ENCODE assay signal across 22 cellular contexts in the genomic region with DNA sequence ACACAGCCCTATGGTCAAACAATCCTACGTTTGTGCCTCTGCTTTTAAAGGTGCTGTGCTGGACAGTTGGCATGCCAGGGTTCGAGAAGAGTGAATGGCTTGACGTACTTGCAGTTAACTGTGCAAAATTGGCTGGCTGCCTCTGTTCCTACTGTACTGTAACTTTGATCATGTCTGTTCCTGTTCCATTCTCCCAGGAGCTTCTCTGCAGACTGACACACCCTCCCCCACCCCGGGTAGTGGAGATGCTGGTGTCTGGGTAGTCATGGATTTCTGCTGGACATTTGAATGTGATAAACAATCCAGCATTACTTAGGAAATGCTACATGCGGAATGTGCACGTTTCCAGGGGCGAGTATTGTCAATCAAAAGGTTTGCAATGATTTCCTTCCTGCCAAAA.
"Had no signal": no experiment of that assay in that cellular context is flagged by ENCODE, and none has a peak within 500 bp of the region (broad histone marks: within the 10 kb centered on the region; RNA-seq: fewer than 3 reads in every experiment).

No MANE protein-coding gene starts in this region.

- H3K4me3 ChIP-seq: coronary artery, esophagus muscularis mucosa, heart right ventricle, tibial artery, uterus had no signal

- H3K27me3 ChIP-seq: esophagus muscularis mucosa, heart right ventricle, tibial artery, uterus had no signal

- H3K9me3 ChIP-seq: esophagus muscularis mucosa, heart right ventricle, tibial artery, uterus had no signal

- H3K27ac ChIP-seq: coronary artery, esophagus muscularis mucosa, heart right ventricle, tibial artery, uterus had no signal

- ATAC-seq: activated CD4-positive, CD25-positive, alpha-beta regulatory T cell treated with anti-CD3 and anti-CD28 coated beads, Interleukin-2, amount 50 U/mL, for 24 hours; activated CD8-positive, alpha-beta T cell treated with anti-CD3 and anti-CD28 coated beads, Interleukin-2, amount 10 ng/mL, durations not matched to agents 7 days and 5 days; activated naive CD8-positive, alpha-beta T cell treated with anti-CD3 and anti-CD28 coated beads, Interleukin-2, amount 50 U/mL, for 24 hours; heart right ventricle; left cardiac atrium; natural killer cell treated with Interleukin-12 subunit alpha and Interleukin-12 subunit beta and Interleukin-15 and Interleukin-18, amount 100 ng/mL, for 72 hours; stimulated activated naive CD8-positive, alpha-beta T cell treated with anti-CD3 and anti-CD28 coated beads, Interleukin-15, Interleukin-2, amounts not matched to agents 100 U/mL and 50 U/mL, for 24 hours had no signal

- H3K4me1 Mint-ChIP-seq: activated naive CD8-positive, alpha-beta T cell treated with anti-CD3 and anti-CD28 coated beads, Interleukin-2, amount 50 U/mL, for 24 hours; central memory CD8-positive, alpha-beta T cell had no signal

- H3K9me3 Mint-ChIP-seq: activated CD4-positive, alpha-beta T cell treated with anti-CD3 and anti-CD28 coated beads, Interleukin-2, amount 10 ng/mL, durations not matched to agents 7 days and 5 days; activated naive CD4-positive, alpha-beta T cell treated with anti-CD3 and anti-CD28 coated beads, Interleukin-2, amount 10 ng/mL, durations not matched to agents 7 days and 5 days; activated naive CD8-positive, alpha-beta T cell treated with anti-CD3 and anti-CD28 coated beads, Interleukin-2, amount 50 U/mL, for 24 hours; brain; central memory CD8-positive, alpha-beta T cell; natural killer cell treated with Interleukin-12 subunit alpha and Interleukin-12 subunit beta and Interleukin-15 and Interleukin-18, amount 100 ng/mL, for 72 hours had no signal

- H3K27ac Mint-ChIP-seq: activated CD4-positive, alpha-beta T cell treated with anti-CD3 and anti-CD28 coated beads, Interleukin-2, amount 10 ng/mL, durations not matched to agents 7 days and 5 days; activated CD8-positive, alpha-beta T cell treated with anti-CD3 and anti-CD28 coated beads, Interleukin-2, amount 10 ng/mL, durations not matched to agents 7 days and 5 days; activated naive CD4-positive, alpha-beta T cell treated with anti-CD3 and anti-CD28 coated beads, Interleukin-2, amount 10 ng/mL, durations not matched to agents 7 days and 5 days; activated naive CD8-positive, alpha-beta T cell treated with anti-CD3 and anti-CD28 coated beads, Interleukin-2, amount 50 U/mL, for 24 hours had no signal

- H3K27me3 Mint-ChIP-seq: activated CD4-positive, alpha-beta T cell treated with anti-CD3 and anti-CD28 coated beads, Interleukin-2, amount 10 ng/mL, durations not matched to agents 7 days and 5 days; activated naive CD4-positive, alpha-beta T cell treated with anti-CD3 and anti-CD28 coated beads, Interleukin-2, amount 10 ng/mL, durations not matched to agents 7 days and 5 days; activated naive CD8-positive, alpha-beta T cell treated with anti-CD3 and anti-CD28 coated beads, Interleukin-2, amount 50 U/mL, for 24 hours had no signal

- H3K4me3 Mint-ChIP-seq: activated CD4-positive, alpha-beta T cell treated with anti-CD3 and anti-CD28 coated beads, Interleukin-2, amount 10 ng/mL, durations not matched to agents 7 days and 5 days; activated CD8-positive, alpha-beta T cell treated with anti-CD3 and anti-CD28 coated beads, Interleukin-2, amount 10 ng/mL, durations not matched to agents 7 days and 5 days; activated naive CD4-positive, alpha-beta T cell treated with anti-CD3 and anti-CD28 coated beads, Interleukin-2, amount 10 ng/mL, durations not matched to agents 7 days and 5 days; activated naive CD8-positive, alpha-beta T cell treated with anti-CD3 and anti-CD28 coated beads, Interleukin-2, amount 50 U/mL, for 24 hours; brain; central memory CD8-positive, alpha-beta T cell; natural killer cell treated with Interleukin-12 subunit alpha and Interleukin-12 subunit beta and Interleukin-15 and Interleukin-18, amount 100 ng/mL, for 72 hours had no signal

- H3K4me1 ChIP-seq: esophagus muscularis mucosa, uterus had no signal

- H3K36me3 ChIP-seq: uterus had no signal

- DNase-seq: activated CD4-positive, alpha-beta T cell treated with anti-CD3 and anti-CD28 coated beads, Interleukin-2, amount 10 ng/mL, durations not matched to agents 7 days and 5 days; activated CD8-positive, alpha-beta T cell treated with anti-CD3 and anti-CD28 coated beads, Interleukin-2, amount 10 ng/mL, durations not matched to agents 7 days and 5 days; activated effector memory CD4-positive, alpha-beta T cell treated with Interleukin-2 at 50 U/mL for 16 hours; activated naive CD4-positive, alpha-beta T cell treated with anti-CD3 and anti-CD28 coated beads, Interleukin-2, amount 10 ng/mL, durations not matched to agents 7 days and 5 days; activated naive CD8-positive, alpha-beta T cell treated with anti-CD3 and anti-CD28 coated beads, Interleukin-2, amount 50 U/mL, for 24 hours; activated T-cell treated with anti-CD3 and anti-CD28 coated beads, Interleukin-2, amount 50 U/mL, for 48 hours; anterior cingulate cortex; heart right ventricle; left cardiac atrium; stimulated activated CD4-positive, alpha-beta T cell treated with anti-CD3 and anti-CD28 coated beads, Interleukin-12 subunit alpha, Interleukin-12 subunit beta, amount 100 ng/mL, for 4 hours; stimulated activated CD4-positive, alpha-beta T cell treated with anti-CD3 and anti-CD28 coated beads, Interleukin-1b, Interleukin-23, amount 100 ng/mL, for 48 hours; stimulated activated naive CD8-positive, alpha-beta T cell treated with anti-CD3 and anti-CD28 coated beads, Interleukin-15, Interleukin-2, amounts not matched to agents 100 U/mL and 50 U/mL, for 24 hours; T-helper 1 cell; T1000; uterus had no signal

- H3K36me3 Mint-ChIP-seq: activated naive CD4-positive, alpha-beta T cell treated with anti-CD3 and anti-CD28 coated beads, Interleukin-2, amount 10 ng/mL, durations not matched to agents 7 days and 5 days; natural killer cell treated with Interleukin-12 subunit alpha and Interleukin-12 subunit beta and Interleukin-15 and Interleukin-18, amount 100 ng/mL, for 72 hours had no signal
